In genomic region chr10:83469719-83470336, GRCh38 we compare ENCODE assay signal across 20 cellular contexts.
"Had no signal": no experiment of that assay in that cellular context is flagged by ENCODE, and none has a peak within 500 bp of the region (broad histone marks: within the 10 kb centered on the region; RNA-seq: fewer than 3 reads in every experiment).

No MANE protein-coding gene starts in this region.

- H3K4me2 ChIP-seq: hepatocyte had no signal

- H3K79me2 ChIP-seq: hepatocyte had no signal

- H3K9me3 ChIP-seq: adrenal gland, esophagus muscularis mucosa, prostate gland, spleen, thoracic aorta, vagina had no signal

- H3K27me3 Mint-ChIP-seq: activated T-helper 17 cell treated with anti-CD3 and anti-CD28 coated beads, Interleukin-2, amount 50 U/mL, for 72 hours; natural killer cell treated with Interleukin-12 subunit alpha and Interleukin-12 subunit beta and Interleukin-15 and Interleukin-18, amount 100 ng/mL, for 72 hours; type B pancreatic cell had no signal

- H3K27me3 ChIP-seq: adrenal gland, esophagus muscularis mucosa, hepatocyte, spleen, vagina had no signal

- H3K27ac Mint-ChIP-seq: activated naive CD4-positive, alpha-beta T cell treated with anti-CD3 and anti-CD28 coated beads, Interleukin-2, amount 50 U/mL, for 72 hours; activated T-helper 17 cell treated with anti-CD3 and anti-CD28 coated beads, Interleukin-2, amount 50 U/mL, for 72 hours; natural killer cell treated with Interleukin-12 subunit alpha and Interleukin-12 subunit beta and Interleukin-15 and Interleukin-18, amount 100 ng/mL, for 72 hours; type B pancreatic cell had no signal

- H3K4me1 Mint-ChIP-seq: activated T-helper 17 cell treated with anti-CD3 and anti-CD28 coated beads, Interleukin-2, amount 50 U/mL, for 72 hours had no signal

- H3K4me1 ChIP-seq: adrenal gland, esophagus muscularis mucosa, left ventricle myocardium inferior, prostate gland, spleen, vagina had no signal

- H3K4me3 ChIP-seq: adrenal gland, coronary artery, esophagus muscularis mucosa, hepatocyte, left ventricle myocardium inferior, prostate gland, spleen, thoracic aorta, vagina had no signal

- H3K36me3 ChIP-seq: adrenal gland, esophagus muscularis mucosa, left ventricle myocardium inferior, prostate gland, spleen, thoracic aorta, vagina had no signal

- H3K4me3 Mint-ChIP-seq: activated T-helper 17 cell treated with anti-CD3 and anti-CD28 coated beads, Interleukin-2, amount 50 U/mL, for 72 hours; natural killer cell treated with Interleukin-12 subunit alpha and Interleukin-12 subunit beta and Interleukin-15 and Interleukin-18, amount 100 ng/mL, for 72 hours; type B pancreatic cell had no signal

- ATAC-seq: activated naive CD4-positive, alpha-beta T cell treated with anti-CD3 and anti-CD28 coated beads, Interleukin-2, amount 50 U/mL, for 72 hours; activated T-helper 17 cell treated with anti-CD3 and anti-CD28 coated beads, Interleukin-2, amount 50 U/mL, for 72 hours; natural killer cell treated with Interleukin-12 subunit alpha and Interleukin-12 subunit beta and Interleukin-15 and Interleukin-18, amount 100 ng/mL, for 72 hours had no signal

- H2AFZ ChIP-seq: hepatocyte had no signal

- H3K9me3 Mint-ChIP-seq: type B pancreatic cell had no signal

- H3K36me3 Mint-ChIP-seq: activated naive CD4-positive, alpha-beta T cell treated with anti-CD3 and anti-CD28 coated beads, Interleukin-2, amount 50 U/mL, for 72 hours; natural killer cell treated with Interleukin-12 subunit alpha and Interleukin-12 subunit beta and Interleukin-15 and Interleukin-18, amount 100 ng/mL, for 72 hours; type B pancreatic cell had no signal

- H3K27ac ChIP-seq: adrenal gland, coronary artery, esophagus muscularis mucosa, hepatocyte, left ventricle myocardium inferior, prostate gland, spleen, thoracic aorta, vagina had no signal

- DNase-seq: activated T-cell treated with anti-CD3 and anti-CD28 coated beads, Interleukin-2, amount 50 U/mL, for 1 hour; adrenal gland; cerebellar nuclear complex; glutamatergic neuron; kidney glomerular epithelial cell; left ventricle myocardium inferior; mammary epithelial cell; spleen; stimulated activated CD4-positive, alpha-beta T cell treated with anti-CD3 and anti-CD28 coated beads, Interleukin-4, amount 100 ng/mL, for 1 hour; stimulated activated naive CD4-positive, alpha-beta T cell had no signal
